ENCODE assay signal across 8 cellular contexts in genomic region chr6:16514249-16514648, GRCh38.
A peak's percentile ranks its signal among the peaks of the same experiment; 100 is the strongest.
DNase-seq lines count a peak whose midpoint lies in the region; ATAC-seq, FAIRE-seq and TF ChIP-seq lines count a peak whose summit lies in the region.

No MANE protein-coding gene starts in this region.

- H3K4me1 ChIP-seq in DND-41 (ENCODE audit: insufficient read depth, low read length): peaks cover 10% of the 10 kb centered on the region; the same call in 1 of the 2 replicates

- no peaks in the 10 kb centered on the region for H3K27me3 ChIP-seq in DND-41 (ENCODE audit: insufficient read depth, low read length, poor library complexity)

- FAIRE-seq in HTR-8/SVneo (lab: Jason Lieb, UNC): peak; percentile 83

- ATAC-seq in DND-41 (ENCODE audit: insufficient read depth, low read depth): no peak
- ATAC-seq in HG02970 (IDR thresholded peaks at IDR 0.05; ENCODE audit: low FRiP score, unreplicated experiment): no peak

- H4K20me1 ChIP-seq in DND-41 (ENCODE audit: insufficient read depth, low read length): no peaks in the 10 kb centered on the region

- DNase-seq in DND-41: no peak
- DNase-seq in HTR-8/SVneo (ENCODE audit: insufficient read length, low spot score): peak; percentile 71
- peak; percentile 40 for DNase-seq in activated CD4-positive, alpha-beta T cell treated with anti-CD3 and anti-CD28 coated beads for 48 hours
- DNase-seq in fibroblast of peridontal ligament (ENCODE audit: extremely low read depth): peak; percentile 78
- DNase-seq in occipital lobe (lab: John Stamatoyannopoulos, UW): peak; percentile 36
- DNase-seq in KG1 (lab: John Stamatoyannopoulos, UW): no peak
- DNase-seq in NCI-H2227 treated with DMSO at 0.1 percent for 48 hours (lab: John Stamatoyannopoulos, UW): no peak

- TF ChIP-seq CTCF in DND-41 (IDR thresholded peaks at IDR 0.05; ENCODE audit: borderline replicate concordance, extremely low read depth, low read length, poor library complexity, severe bottlenecking): peak; percentile 50

- H3K79me2 ChIP-seq in DND-41 (ENCODE audit: insufficient read depth, low read length): no peaks in the 10 kb centered on the region

- H3K4me2 ChIP-seq in DND-41 (ENCODE audit: insufficient read depth, low read length): no peak overlapping the region

- H3K36me3 ChIP-seq in DND-41 (ENCODE audit: insufficient read depth, low read length): no peaks in the 10 kb centered on the region

- no peaks in the 10 kb centered on the region for H3K9me3 ChIP-seq in DND-41 (ENCODE audit: insufficient read depth, low read length, severe bottlenecking)

- H3K27ac ChIP-seq in DND-41 (ENCODE audit: low read length): no peak overlapping the region

- no peak overlapping the region for H3K4me3 ChIP-seq in DND-41 (ENCODE audit: low read depth in 1 of 2, low read length in 2 of 2)

- H2AFZ ChIP-seq in DND-41 (ENCODE audit: low read depth, low read length): no peak overlapping the region

- H3K9ac ChIP-seq in DND-41 (ENCODE audit: low read depth, low read length): no peak overlapping the region

Comparison
In these comparisons a context has a peak if more than half of its experiments do, and no peak if none do; other contexts are left out.
1. DNase-seq: peak in HTR-8/SVneo (single experiment), activated CD4-positive, alpha-beta T cell treated with anti-CD3 and anti-CD28 coated beads for 48 hours (single experiment), fibroblast of peridontal ligament (single experiment) and occipital lobe (single experiment); none in DND-41 (single experiment), KG1 (single experiment) and NCI-H2227 treated with DMSO at 0.1 percent for 48 hours (single experiment).